Comparison of ENCODE assay signal across 10 cellular contexts in genomic region chr13:52371736-52372247, GRCh38. TPM values are rescaled to one million over a fixed set of nuclear protein-coding genes. Genes with fewer than 3 reads are reported as not detected.
DNase-seq lines count a peak whose midpoint lies in the region; ATAC-seq lines count a peak whose summit lies in the region.
"Had no signal": no experiment of that assay in that cellular context is flagged by ENCODE, and none has a peak within 500 bp of the region (broad histone marks: within the 10 kb centered on the region; RNA-seq: fewer than 3 reads in every experiment).

No MANE protein-coding gene starts in this region.

- DNase-seq in AG08396 (ENCODE audit: low spot score) (peak; percentile 33), HT1080 (ENCODE audit: low read depth) (peak; percentile 93), astrocyte of the hippocampus (ENCODE audit: low read depth, low spot score) (peak; percentile 64), kidney glomerular epithelial cell (lab: John Stamatoyannopoulos, UW) (peak; percentile 91), SIG-M5 (lab: John Stamatoyannopoulos, UW) (no peak), DMS79 (lab: John Stamatoyannopoulos, UW) (no peak), D341Med (ENCODE audit: low spot score) (no peak)
- DNase-seq: lower lobe of right lung, NCI-H510A had no signal

- no peak for ATAC-seq in HG02938 (IDR thresholded peaks at IDR 0.05; ENCODE audit: unreplicated experiment)
- ATAC-seq: lower lobe of right lung had no signal

RNA-seq across cellular contexts. Expression of gene THSD1, which starts 34.2 kb away (rescaled TPM):
- 11.9 and 13.4 TPM in 2 replicates for total RNA-seq in HT1080 (2014; rRNA removed; shearing (Covaris generic))
- polyA plus RNA-seq in HT1080 (2015; cell fraction: cytosol; rRNA removed) = 10.6 and 10.8 TPM in 2 replicates
- polyA plus RNA-seq in HT1080 (2015; cell fraction: nucleus; rRNA removed) = 15.5 and 16.0 TPM in 2 replicates

Comparison
In these comparisons a context has a peak if more than half of its experiments do, and no peak if none do; other contexts are left out.
1. DNase-seq: peak in AG08396 (single experiment), HT1080 (single experiment), astrocyte of the hippocampus (single experiment) and kidney glomerular epithelial cell (single experiment); none in SIG-M5 (single experiment), DMS79 (single experiment) and D341Med (single experiment).